1 cellular context compared by ENCODE assay signal in the genomic region with DNA sequence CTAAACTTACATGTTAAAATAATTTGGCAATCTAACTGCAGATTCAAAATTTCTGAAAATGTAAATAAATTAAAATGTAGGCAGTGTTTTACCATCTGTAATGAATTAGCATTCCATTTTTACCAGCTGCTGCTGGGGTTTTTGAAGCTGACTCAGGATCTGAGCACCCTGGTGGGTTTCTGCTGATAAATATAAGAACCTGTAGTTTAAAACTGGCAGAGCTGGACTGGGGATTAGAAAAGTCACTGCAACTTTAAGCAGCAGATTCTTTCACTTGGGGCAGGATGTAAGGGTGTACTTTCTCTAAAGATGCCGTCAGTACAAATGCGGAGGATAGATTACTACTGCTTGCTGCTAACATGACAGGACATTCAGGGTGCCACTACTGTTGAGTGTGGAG.
TF ChIP-seq lines count a peak whose summit lies in the region.

No MANE protein-coding gene starts in this region.

TF ChIP-seq in IMR-90, 13 proteins besides CTCF, POLR2A, EP300 and RAD21 (continued from another document):
- TF ChIP-seq MAFK (IDR thresholded peaks at IDR 0.05; ENCODE audit: low read depth, low read length) = no peak
- TF ChIP-seq, protein P1, sequence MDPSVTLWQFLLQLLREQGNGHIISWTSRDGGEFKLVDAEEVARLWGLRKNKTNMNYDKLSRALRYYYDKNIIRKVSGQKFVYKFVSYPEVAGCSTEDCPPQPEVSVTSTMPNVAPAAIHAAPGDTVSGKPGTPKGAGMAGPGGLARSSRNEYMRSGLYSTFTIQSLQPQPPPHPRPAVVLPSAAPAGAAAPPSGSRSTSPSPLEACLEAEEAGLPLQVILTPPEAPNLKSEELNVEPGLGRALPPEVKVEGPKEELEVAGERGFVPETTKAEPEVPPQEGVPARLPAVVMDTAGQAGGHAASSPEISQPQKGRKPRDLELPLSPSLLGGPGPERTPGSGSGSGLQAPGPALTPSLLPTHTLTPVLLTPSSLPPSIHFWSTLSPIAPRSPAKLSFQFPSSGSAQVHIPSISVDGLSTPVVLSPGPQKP (IDR thresholded peaks at IDR 0.05; ENCODE audit: borderline replicate concordance, low read depth, low read length) = no peak
- TF ChIP-seq, protein P2, sequence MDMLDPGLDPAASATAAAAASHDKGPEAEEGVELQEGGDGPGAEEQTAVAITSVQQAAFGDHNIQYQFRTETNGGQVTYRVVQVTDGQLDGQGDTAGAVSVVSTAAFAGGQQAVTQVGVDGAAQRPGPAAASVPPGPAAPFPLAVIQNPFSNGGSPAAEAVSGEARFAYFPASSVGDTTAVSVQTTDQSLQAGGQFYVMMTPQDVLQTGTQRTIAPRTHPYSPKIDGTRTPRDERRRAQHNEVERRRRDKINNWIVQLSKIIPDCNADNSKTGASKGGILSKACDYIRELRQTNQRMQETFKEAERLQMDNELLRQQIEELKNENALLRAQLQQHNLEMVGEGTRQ (IDR thresholded peaks at IDR 0.05; ENCODE audit: low read depth, low read length) = no peak
- no peak for TF ChIP-seq RCOR1 (IDR thresholded peaks at IDR 0.05; ENCODE audit: insufficient replicate concordance, low read length)
- no peak for TF ChIP-seq MXI1 (IDR thresholded peaks at IDR 0.05; ENCODE audit: borderline replicate concordance, low read depth, low read length)
